In genomic region chr3:68904578-68904977, GRCh38 we compare ENCODE assay signal across 1 cellular context.
TF ChIP-seq lines count a peak whose summit lies in the region.

No MANE protein-coding gene starts in this region.

TF ChIP-seq in HepG2, 621 proteins besides CTCF, POLR2A, EP300 and RAD21 (continued from another document):
- no peak for TF ChIP-seq ZNF142 (CRISPR knock-in tag; IDR thresholded peaks at IDR 0.05)
- TF ChIP-seq, protein P1, sequence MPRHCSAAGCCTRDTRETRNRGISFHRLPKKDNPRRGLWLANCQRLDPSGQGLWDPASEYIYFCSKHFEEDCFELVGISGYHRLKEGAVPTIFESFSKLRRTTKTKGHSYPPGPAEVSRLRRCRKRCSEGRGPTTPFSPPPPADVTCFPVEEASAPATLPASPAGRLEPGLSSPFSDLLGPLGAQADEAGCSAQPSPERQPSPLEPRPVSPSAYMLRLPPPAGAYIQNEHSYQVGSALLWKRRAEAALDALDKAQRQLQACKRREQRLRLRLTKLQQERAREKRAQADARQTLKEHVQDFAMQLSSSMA (CRISPR knock-in tag; IDR thresholded peaks at IDR 0.05) = no peak
- peak; percentile 51 for TF ChIP-seq MAFF (IDR thresholded peaks at IDR 0.05; ENCODE audit: low read depth, low read length)
